Comparison of ENCODE assay signal across 8 cellular contexts in genomic region chr15:84981711-84982300, GRCh38. TPM values are rescaled to one million over a fixed set of nuclear protein-coding genes. Genes with fewer than 3 reads are reported as not detected.
A peak's percentile ranks its signal among the peaks of the same experiment; 100 is the strongest.
DNase-seq lines count a peak whose midpoint lies in the region; ATAC-seq and FAIRE-seq lines count a peak whose summit lies in the region.

TSS of gene PDE8A (plus strand) at chr15:84981856. CDS start at chr15:84982163, 307 bp downstream.

- H3K4me1 ChIP-seq in esophagus (ENCODE audit: control insufficient read depth in 2 of 2, insufficient read depth in 2 of 2, low read length in 1 of 2), result peaks cover 0 to 3% of the 10 kb centered on the region in 2 donors

- H3K27me3 ChIP-seq in esophagus (ENCODE audit: control insufficient read depth in 1 of 2, insufficient read depth in 2 of 2, low read length in 2 of 2), result no peaks in the 10 kb centered on the region

- WGBS in esophagus, 2 donors, result 0 to 1% methylated on average over 80 to 95 of the region's 95 CpGs

- peak within 1 kb of the TSS; percentile 88 to 98 (median 96) for H3K27ac Mint-ChIP-seq in naive thymus-derived CD8-positive, alpha-beta T cell

- H3K36me3 ChIP-seq in KOPT-K1 (ENCODE audit: insufficient read depth, low read length) (no peaks in the 10 kb centered on the region), esophagus (ENCODE audit: control insufficient read depth in 2 of 2, insufficient read depth in 2 of 2, low read length in 1 of 2) (no peaks in the 10 kb centered on the region)

- H3K9me3 ChIP-seq in KOPT-K1 (ENCODE audit: insufficient read depth, low read length, poor library complexity, severe bottlenecking) (no peaks in the 10 kb centered on the region), esophagus (ENCODE audit: control insufficient read depth in 2 of 2, insufficient read depth in 1 of 2, low read depth in 1 of 2, low read length in 1 of 2) (no peaks in the 10 kb centered on the region)

- H3K4me3 ChIP-seq in esophagus (ENCODE audit: low read depth in 1 of 2, low read length in 2 of 2), result peak within 1 kb of the TSS; percentile 76 to 93

- peaks cover 10 to 50% (median 39%) of the 10 kb centered on the region in 4 donors for H3K4me1 Mint-ChIP-seq in naive thymus-derived CD8-positive, alpha-beta T cell

- POLR2A ChIA-PET in naive thymus-derived CD8-positive, alpha-beta T cell (lab: Charles Lee), result interaction anchor here (0.8 to 2.7 kb wide), 7 partner anchors 50 to 411 kb away, joined by 3 to 15 read pairs (median 6); partner anchors contain the start of gene ZSCAN2

- peak within 1 kb of the TSS; percentile 89 to 97 (median 95) for H3K4me3 Mint-ChIP-seq in naive thymus-derived CD8-positive, alpha-beta T cell

- H3K27me3 Mint-ChIP-seq in naive thymus-derived CD8-positive, alpha-beta T cell, result no peaks in the 10 kb centered on the region

- FAIRE-seq in urothelium cell line (lab: Jason Lieb, UNC), result no peak

- ATAC-seq in GM21825 (IDR thresholded peaks at IDR 0.05; ENCODE audit: unreplicated experiment), result peak; percentile 18
- peak; percentile 4 to 28 for ATAC-seq in naive thymus-derived CD8-positive, alpha-beta T cell

- DNase-seq in NCI-H1417 (lab: John Stamatoyannopoulos, UW) (peak in 2 of 3 experiments; percentile 84 to 89), NCI-H1417 treated with DMSO at 0.1 percent for 48 hours (lab: John Stamatoyannopoulos, UW) (no peak), urothelium cell line (ENCODE audit: low spot score) (peak; percentile 59)
- DNase-seq in activated CD8-positive, alpha-beta memory T cell treated with anti-CD3 and anti-CD28 coated beads for 48 hours (ENCODE audit: low read depth in 2 of 3, low spot score in 2 of 3), result peak in 2 of 3 experiments; percentile 23 to 27
- DNase-seq in naive thymus-derived CD8-positive, alpha-beta T cell, result peak; percentile 29 to 79 (median 58)

- H3K27ac ChIP-seq in KOPT-K1 (ENCODE audit: low read depth, low read length, poor library complexity, severe bottlenecking), result peak within 1 kb of the TSS; percentile 72
- peak within 1 kb of the TSS; percentile 94 to 95 for H3K27ac ChIP-seq in esophagus (ENCODE audit: low read depth in 2 of 2, low read length in 1 of 2)

- no peaks in the 10 kb centered on the region for H3K36me3 Mint-ChIP-seq in naive thymus-derived CD8-positive, alpha-beta T cell

- H3K9me3 Mint-ChIP-seq in naive thymus-derived CD8-positive, alpha-beta T cell, result peaks cover 0 to 2% (median 0%) of the 10 kb centered on the region in 9 donors

RNA-seq across cellular contexts. Expression of gene PDE8A, which starts in this region (rescaled TPM):
- polyA plus RNA-seq in esophagus, result 10 to 100 TPM in 1 of 2 donors, 1 to 10 TPM in 1; 6.6 to 10.1 TPM
- 10 to 100 TPM; 24.7 to 32.3 TPM for total RNA-seq in naive thymus-derived CD8-positive, alpha-beta T cell
- polyA plus RNA-seq in naive thymus-derived CD8-positive, alpha-beta T cell, result 1 to 10 TPM in 1 of 3 donors, under 1 TPM in 2; 0.90 to 3.0 (median 0.93) TPM
